ENCODE assay signal across 1 cellular context in the genomic region with DNA sequence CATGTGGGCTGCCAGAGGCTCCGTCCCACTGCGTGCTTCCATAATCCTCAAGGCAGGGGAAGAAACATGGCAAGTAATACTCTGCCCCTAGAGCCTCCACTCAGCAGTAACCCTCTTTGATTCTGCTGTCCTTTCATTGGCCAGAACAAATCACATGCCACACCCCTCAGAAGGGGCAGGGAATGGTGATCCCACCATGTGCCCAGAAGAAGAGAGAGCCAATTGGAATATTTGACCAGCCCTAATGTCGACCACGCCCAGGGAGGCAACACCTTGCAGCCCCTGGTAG.
TF ChIP-seq lines count a peak whose summit lies in the region.

No MANE protein-coding gene starts in this region.

TF ChIP-seq in K562, 482 proteins besides CTCF, POLR2A, EP300 and RAD21 (continued from another document):
- peak; percentile 59; the same call in 1 of the 2 replicates for TF ChIP-seq TRIM28 (IDR thresholded peaks at IDR 0.05)
